In genomic region chr12:102010265-102010994, GRCh38 we compare ENCODE assay signal across 9 cellular contexts. TPM values are rescaled to one million over a fixed set of nuclear protein-coding genes. Genes with fewer than 3 reads are reported as not detected.
DNase-seq lines count a peak whose midpoint lies in the region; ATAC-seq and TF ChIP-seq lines count a peak whose summit lies in the region.
"Had no signal": no experiment of that assay in that cellular context is flagged by ENCODE, and none has a peak within 500 bp of the region (broad histone marks: within the 10 kb centered on the region; RNA-seq: fewer than 3 reads in every experiment).

No MANE protein-coding gene starts in this region.

- H3K9ac ChIP-seq in Karpas-422 (ENCODE audit: low read length) (peak overlapping the region; percentile 32; the same call in 1 of the 2 replicates), parathyroid adenoma (no peak overlapping the region)

- H3K27ac ChIP-seq in Karpas-422 (ENCODE audit: low read length) (peak overlapping the region; percentile 71), parathyroid adenoma (peak overlapping the region; percentile 11), osteoblast (ENCODE audit: low read depth, low read length) (no peak overlapping the region)

- no peaks in the 10 kb centered on the region for H3K27me3 ChIP-seq in Karpas-422 (ENCODE audit: low read length)
- no peaks in the 10 kb centered on the region for H3K27me3 ChIP-seq in parathyroid adenoma (ENCODE audit: control insufficient read depth, insufficient read depth, low read length)
- H3K27me3 ChIP-seq in osteoblast (ENCODE audit: insufficient read depth, low read length), result no peaks in the 10 kb centered on the region

- H3K4me1 ChIP-seq in Karpas-422 (ENCODE audit: low read length), result peaks cover 20% of the 10 kb centered on the region
- H3K4me1 ChIP-seq in parathyroid adenoma, result peaks cover 2% of the 10 kb centered on the region
- no peaks in the 10 kb centered on the region for H3K4me1 ChIP-seq in osteoblast (ENCODE audit: insufficient read depth, low read length)

- H2AFZ ChIP-seq in Karpas-422 (ENCODE audit: low read length), result no peak overlapping the region
- no peak overlapping the region for H2AFZ ChIP-seq in parathyroid adenoma
- no peak overlapping the region for H2AFZ ChIP-seq in osteoblast (ENCODE audit: low read length)

- no peaks in the 10 kb centered on the region; the same call in 1 of the 2 replicates for H3K9me2 ChIP-seq in Karpas-422 (replicated peaks; ENCODE audit: insufficient read depth, low read length)

- 0 out of 2 replicates have a peak, but pooled peaks cover 3% of the 10 kb centered on the region for H3K36me3 ChIP-seq in Karpas-422 (ENCODE audit: insufficient read depth, low read length)
- H3K36me3 ChIP-seq in parathyroid adenoma (ENCODE audit: control insufficient read depth, insufficient read depth, low read length), result no peaks in the 10 kb centered on the region
- H3K36me3 ChIP-seq in osteoblast (ENCODE audit: insufficient read depth, low read length), result no peaks in the 10 kb centered on the region

- DNase-seq in Karpas-422, result peak; percentile 87
- no peak for DNase-seq in activated T-cell treated with anti-CD3 and anti-CD28 coated beads, Interleukin-2, amount 50 U/mL, for 1 hour
- no peak for DNase-seq in osteoblast (ENCODE audit: insufficient read length, low spot score, missing footprints)
- no peak for DNase-seq in sciatic nerve (ENCODE audit: low spot score)
- DNase-seq in NCI-H748 (lab: John Stamatoyannopoulos, UW; ENCODE audit: unreplicated experiment), result no peak
- DNase-seq: stimulated activated CD4-positive, alpha-beta T cell treated with anti-CD3 and anti-CD28 coated beads, Interleukin-1b, Interleukin-23, amount 100 ng/mL, for 48 hours had no signal

- H3K9me3 ChIP-seq in Karpas-422 (ENCODE audit: low read length) (no peaks in the 10 kb centered on the region), parathyroid adenoma (ENCODE audit: control insufficient read depth, low read length) (no peaks in the 10 kb centered on the region), osteoblast (ENCODE audit: low read depth, low read length) (no peaks in the 10 kb centered on the region)

- TF ChIP-seq CTCF in parathyroid adenoma (IDR thresholded peaks at IDR 0.05) (no peak), osteoblast (IDR thresholded peaks at IDR 0.05; ENCODE audit: extremely low read depth, low read depth, low read length) (no peak)

- peak overlapping the region; percentile 18; the same call in 1 of the 2 replicates for H3K4me3 ChIP-seq in Karpas-422 (ENCODE audit: low read length)
- H3K4me3 ChIP-seq in parathyroid adenoma (ENCODE audit: low read depth, low read length), result no peak overlapping the region
- H3K4me3 ChIP-seq in osteoblast (ENCODE audit: insufficient read depth, low read length), result no peak overlapping the region

- H3K4me2 ChIP-seq in Karpas-422 (ENCODE audit: low read depth, low read length, poor library complexity, severe bottlenecking) (peak overlapping the region; percentile 45), parathyroid adenoma (ENCODE audit: low read length) (no peak overlapping the region), osteoblast (ENCODE audit: insufficient read depth, low read length) (no peak overlapping the region)

- peak; percentile 83 for ATAC-seq in GM18873 (IDR thresholded peaks at IDR 0.05; ENCODE audit: low FRiP score, unreplicated experiment)
- ATAC-seq in HG02610 (IDR thresholded peaks at IDR 0.05; ENCODE audit: unreplicated experiment), result peak; percentile 85
- ATAC-seq in sciatic nerve, result no peak

- H3K79me2 ChIP-seq in Karpas-422 (ENCODE audit: low read length), result no peaks in the 10 kb centered on the region
- H3K79me2 ChIP-seq in parathyroid adenoma, result no peaks in the 10 kb centered on the region
- H3K79me2 ChIP-seq in osteoblast (ENCODE audit: insufficient read depth, low read length), result no peaks in the 10 kb centered on the region

- H4K20me1 ChIP-seq in Karpas-422 (ENCODE audit: insufficient read depth, low read depth, low read length) (no peaks in the 10 kb centered on the region), osteoblast (ENCODE audit: insufficient read depth, low read length) (no peaks in the 10 kb centered on the region)

- intact Hi-C loops in sciatic nerve (cut with DNase I), result no loop called here

RNA-seq across cellular contexts. Expression of gene WASHC3, which starts 51.4 kb away (rescaled TPM):
- total RNA-seq in Karpas-422 (2014; rRNA removed; shearing (Covaris generic); ENCODE audit: low replicate concordance), result 70.5 and 75.1 TPM in 2 replicates
- total RNA-seq in osteoblast (113 and 136 TPM in 2 replicates), sciatic nerve (55.6 TPM)
